Comparison of ENCODE assay signal across 21 cellular contexts in genomic region chr19:18440936-18441803, GRCh38. TPM values are rescaled to one million over a fixed set of nuclear protein-coding genes. Genes with fewer than 3 reads are reported as not detected.
DNase-seq lines count a peak whose midpoint lies in the region; ATAC-seq and TF ChIP-seq lines count a peak whose summit lies in the region.
"Had no signal": no experiment of that assay in that cellular context is flagged by ENCODE, and none has a peak within 500 bp of the region (broad histone marks: within the 10 kb centered on the region; RNA-seq: fewer than 3 reads in every experiment).

No MANE protein-coding gene starts in this region.

- H3K4me1 ChIP-seq in CD8-positive, alpha-beta memory T cell (ENCODE audit: insufficient read depth, low read length), result peaks cover 25% of the 10 kb centered on the region
- peaks cover 32% of the 10 kb centered on the region for H3K4me1 ChIP-seq in Karpas-422 (ENCODE audit: low read length)

- H3K9me3 ChIP-seq in CD8-positive, alpha-beta memory T cell (ENCODE audit: low read length), result no peaks in the 10 kb centered on the region
- H3K9me3 ChIP-seq in Karpas-422 (ENCODE audit: low read length), result no peaks in the 10 kb centered on the region
- H3K9me3 ChIP-seq: gastrocnemius medialis, left lung, Peyer's patch, SK-N-SH, thoracic aorta had no signal

- H3K36me3 ChIP-seq in CD8-positive, alpha-beta memory T cell (ENCODE audit: insufficient read depth, low read length), result peaks cover 15% of the 10 kb centered on the region
- peaks cover 14% of the 10 kb centered on the region for H3K36me3 ChIP-seq in Karpas-422 (ENCODE audit: insufficient read depth, low read length)

- H3K36me3 Mint-ChIP-seq in CD8-positive, alpha-beta memory T cell, result peaks cover 2 to 33% (median 4%) of the 10 kb centered on the region in 3 donors
- H3K36me3 Mint-ChIP-seq in activated T-helper 1 cell treated with anti-CD3 and anti-CD28 coated beads, Interleukin-12 subunit alpha, Interleukin-12 subunit beta, Interleukin-2, Interleukin-4 antibody, amounts not matched to agents 30 ng/mL and 10 ng/mL and 1 ng/mL, durations not matched to agents 14 hours and 24 hours and 36 hours (ENCODE audit: low read depth), result peaks cover 19% of the 10 kb centered on the region
- no peaks in the 10 kb centered on the region for H3K36me3 Mint-ChIP-seq in natural killer cell

- in situ Hi-C loops in ACHN (cut with HindIII; ENCODE audit: low pct_ligation_motif_present, low pct_unique_long_range_greater_than_20kb, low sequenced_read_pairs), result no loop called here

- H3K4me1 Mint-ChIP-seq in CD8-positive, alpha-beta memory T cell, result peaks cover 22 to 47% (median 24%) of the 10 kb centered on the region in 3 donors
- H3K4me1 Mint-ChIP-seq in activated T-helper 1 cell treated with anti-CD3 and anti-CD28 coated beads, Interleukin-12 subunit alpha, Interleukin-12 subunit beta, Interleukin-2, Interleukin-4 antibody, amounts not matched to agents 30 ng/mL and 10 ng/mL and 1 ng/mL, durations not matched to agents 14 hours and 24 hours and 36 hours (ENCODE audit: low read depth), result peaks cover 23% of the 10 kb centered on the region
- peaks cover 15 to 51% of the 10 kb centered on the region in 2 donors for H3K4me1 Mint-ChIP-seq in natural killer cell

- no peaks in the 10 kb centered on the region for H4K20me1 ChIP-seq in Karpas-422 (ENCODE audit: insufficient read depth, low read depth, low read length)

- no peak for TF ChIP-seq CTCF in natural killer cell (IDR thresholded peaks at IDR 0.05)

- ATAC-seq in natural killer cell, result peak; percentile 1 to 7 (median 6)
- ATAC-seq: gastrocnemius medialis, left lung had no signal

- H2AFZ ChIP-seq in Karpas-422 (ENCODE audit: low read length), result no peak overlapping the region

- intact Hi-C loops in activated T-helper 1 cell treated with anti-CD3 and anti-CD28 coated beads, Interleukin-12 subunit alpha, Interleukin-12 subunit beta, Interleukin-2, Interleukin-4 antibody, amounts not matched to agents 30 ng/mL and 10 ng/mL and 1 ng/mL, durations not matched to agents 14 hours and 24 hours and 36 hours (cut with micrococcal nuclease), result no loop called here
- intact Hi-C loops in natural killer cell (cut with micrococcal nuclease), result no loop called here

- no peak overlapping the region for H3K4me2 ChIP-seq in Karpas-422 (ENCODE audit: low read depth, low read length, poor library complexity, severe bottlenecking)
- H3K4me2 ChIP-seq: SK-N-SH had no signal

- H3K4me3 Mint-ChIP-seq in CD8-positive, alpha-beta memory T cell, result peak overlapping the region in 1 of 7 donors; percentile 41
- no peak overlapping the region for H3K4me3 Mint-ChIP-seq in activated T-helper 1 cell treated with anti-CD3 and anti-CD28 coated beads, Interleukin-12 subunit alpha, Interleukin-12 subunit beta, Interleukin-2, Interleukin-4 antibody, amounts not matched to agents 30 ng/mL and 10 ng/mL and 1 ng/mL, durations not matched to agents 14 hours and 24 hours and 36 hours
- H3K4me3 Mint-ChIP-seq in natural killer cell, result peak overlapping the region; percentile 14

- peak; percentile 37 for DNase-seq in 8988T
- no peak for DNase-seq in CD8-positive, alpha-beta memory T cell
- DNase-seq in activated T-helper 1 cell treated with anti-CD3 and anti-CD28 coated beads, Interleukin-12 subunit alpha, Interleukin-12 subunit beta, Interleukin-2, Interleukin-4 antibody, amounts not matched to agents 30 ng/mL and 10 ng/mL and 1 ng/mL, durations not matched to agents 14 hours and 24 hours and 36 hours (ENCODE audit: low spot score), result no peak
- no peak for DNase-seq in natural killer cell
- DNase-seq in HuH-7 (ENCODE audit: low spot score), result no peak
- no peak for DNase-seq in germinal center (ENCODE audit: low spot score)
- DNase-seq in Karpas-422, result no peak
- no peak for DNase-seq in ACHN
- DNase-seq: gastrocnemius medialis; KG1; left lung; NCI-H1092 treated with DMSO at 0.1 percent for 48 hours; NCI-H2171; stimulated activated CD4-positive, alpha-beta T cell treated with anti-CD3 and anti-CD28 coated beads, Interleukin-4, amount 100 ng/mL, for 4 hours; stimulated activated CD8-positive, alpha-beta memory T cell treated with anti-CD3 and anti-CD28 coated beads, Interleukin-4, amount 100 ng/mL, for 48 hours had no signal

- POLR2A ChIA-PET in CD8-positive, alpha-beta memory T cell (lab: Charles Lee), result interaction anchor here (0.8 kb wide), 1 partner anchor 22 kb away, joined by 3 read pairs; the partner anchor contains the start of gene SSBP4

- CTCF ChIA-PET in CD8-positive, alpha-beta memory T cell (lab: Charles Lee), result interaction anchor here (0.6 to 2.5 kb wide), 5 partner anchors 9 to 148 kb away, joined by 3 to 11 read pairs (median 6); partner anchors contain the start of gene REX1BD

- no peaks in the 10 kb centered on the region for H3K79me2 ChIP-seq in Karpas-422 (ENCODE audit: low read length)

- H3K9me2 ChIP-seq in Karpas-422 (replicated peaks; ENCODE audit: insufficient read depth, low read length), result no peaks in the 10 kb centered on the region
- H3K9me2 ChIP-seq: SK-N-SH had no signal

- peak overlapping the region; percentile 66 to 90 (median 85) for H3K27ac Mint-ChIP-seq in CD8-positive, alpha-beta memory T cell
- H3K27ac Mint-ChIP-seq in activated T-helper 1 cell treated with anti-CD3 and anti-CD28 coated beads, Interleukin-12 subunit alpha, Interleukin-12 subunit beta, Interleukin-2, Interleukin-4 antibody, amounts not matched to agents 30 ng/mL and 10 ng/mL and 1 ng/mL, durations not matched to agents 14 hours and 24 hours and 36 hours, result peak overlapping the region; percentile 99
- H3K27ac Mint-ChIP-seq in natural killer cell, result peak overlapping the region; percentile 77 to 98

- H3K9me3 Mint-ChIP-seq in CD8-positive, alpha-beta memory T cell, result peaks cover 0 to 4% (median 2%) of the 10 kb centered on the region in 5 donors
- peaks cover 5% of the 10 kb centered on the region for H3K9me3 Mint-ChIP-seq in activated T-helper 1 cell treated with anti-CD3 and anti-CD28 coated beads, Interleukin-12 subunit alpha, Interleukin-12 subunit beta, Interleukin-2, Interleukin-4 antibody, amounts not matched to agents 30 ng/mL and 10 ng/mL and 1 ng/mL, durations not matched to agents 14 hours and 24 hours and 36 hours
- H3K9me3 Mint-ChIP-seq in natural killer cell, result peaks cover 4% of the 10 kb centered on the region in 2 donors

- H3K4me3 ChIP-seq in CD8-positive, alpha-beta memory T cell (ENCODE audit: low read length), result no peak overlapping the region
- no peak overlapping the region for H3K4me3 ChIP-seq in Karpas-422 (ENCODE audit: low read length)
- H3K4me3 ChIP-seq: gastrocnemius medialis, left lung, Peyer's patch, skin epidermis, thoracic aorta had no signal

- H3K27me3 ChIP-seq in CD8-positive, alpha-beta memory T cell (ENCODE audit: insufficient read depth, low read length, poor library complexity, severe bottlenecking), result no peaks in the 10 kb centered on the region
- no peaks in the 10 kb centered on the region for H3K27me3 ChIP-seq in Karpas-422 (ENCODE audit: low read length)
- H3K27me3 ChIP-seq: Peyer's patch had no signal

- no peak overlapping the region for H3K27ac ChIP-seq in CD8-positive, alpha-beta memory T cell (ENCODE audit: low read depth, low read length)
- no peak overlapping the region for H3K27ac ChIP-seq in Karpas-422 (ENCODE audit: low read length)
- H3K27ac ChIP-seq: left lung had no signal

- no peak overlapping the region for H3K9ac ChIP-seq in Karpas-422 (ENCODE audit: low read length)
- H3K9ac ChIP-seq: SK-N-SH had no signal

- H3K27me3 Mint-ChIP-seq in CD8-positive, alpha-beta memory T cell, result peaks cover 0 to 9% of the 10 kb centered on the region in 2 donors
- H3K27me3 Mint-ChIP-seq in activated T-helper 1 cell treated with anti-CD3 and anti-CD28 coated beads, Interleukin-12 subunit alpha, Interleukin-12 subunit beta, Interleukin-2, Interleukin-4 antibody, amounts not matched to agents 30 ng/mL and 10 ng/mL and 1 ng/mL, durations not matched to agents 14 hours and 24 hours and 36 hours (ENCODE audit: insufficient read depth), result peaks cover 2% of the 10 kb centered on the region
- H3K27me3 Mint-ChIP-seq in natural killer cell (ENCODE audit: low read depth in 2 of 2), result no peaks in the 10 kb centered on the region

RNA-seq across cellular contexts. Expression of gene ISYNA1, which starts 3.2 kb away (rescaled TPM):
- total RNA-seq in CD8-positive, alpha-beta memory T cell, result 10 to 100 TPM; 18.2 to 20.3 TPM
- 33.2 TPM for polyA plus RNA-seq in CD8-positive, alpha-beta memory T cell
- total RNA-seq in activated T-helper 1 cell treated with anti-CD3 and anti-CD28 coated beads, Interleukin-12 subunit alpha, Interleukin-12 subunit beta, Interleukin-2, Interleukin-4 antibody, amounts not matched to agents 30 ng/mL and 10 ng/mL and 1 ng/mL, durations not matched to agents 14 hours and 24 hours and 36 hours, result 9.0 and 10.7 TPM in 2 replicates
- total RNA-seq in natural killer cell, result 10 to 100 TPM; 39.7 to 53.6 (median 40.1) TPM
- 4.1 and 10.0 TPM in 2 replicates for total RNA-seq in Karpas-422 (2014; rRNA removed; shearing (Covaris generic); ENCODE audit: low replicate concordance)

RNA-seq across cellular contexts. Expression of gene SSBP4, which starts 22.0 kb away (rescaled TPM):
- 100 to 1,000 TPM; 111 to 131 TPM for total RNA-seq in CD8-positive, alpha-beta memory T cell
- polyA plus RNA-seq in CD8-positive, alpha-beta memory T cell, result 108 TPM
- 135 and 141 TPM in 2 replicates for total RNA-seq in activated T-helper 1 cell treated with anti-CD3 and anti-CD28 coated beads, Interleukin-12 subunit alpha, Interleukin-12 subunit beta, Interleukin-2, Interleukin-4 antibody, amounts not matched to agents 30 ng/mL and 10 ng/mL and 1 ng/mL, durations not matched to agents 14 hours and 24 hours and 36 hours
- 100 to 1,000 TPM; 137 to 169 (median 158) TPM for total RNA-seq in natural killer cell
- 22.5 and 73.2 TPM in 2 replicates for total RNA-seq in Karpas-422 (2014; rRNA removed; shearing (Covaris generic); ENCODE audit: low replicate concordance)

RNA-seq across cellular contexts. Expression of gene LRRC25, which starts 43.7 kb away (rescaled TPM):
- under 1 TPM; 0.26 to 0.31 TPM for total RNA-seq in CD8-positive, alpha-beta memory T cell
- not detected for polyA plus RNA-seq in CD8-positive, alpha-beta memory T cell
- total RNA-seq in activated T-helper 1 cell treated with anti-CD3 and anti-CD28 coated beads, Interleukin-12 subunit alpha, Interleukin-12 subunit beta, Interleukin-2, Interleukin-4 antibody, amounts not matched to agents 30 ng/mL and 10 ng/mL and 1 ng/mL, durations not matched to agents 14 hours and 24 hours and 36 hours, result not detected in 2 replicates
- total RNA-seq in natural killer cell, result 10 to 100 TPM in 2 of 3 donors, 1 to 10 TPM in 1; 3.9 to 28.2 (median 12.0) TPM
- total RNA-seq in Karpas-422 (2014; rRNA removed; shearing (Covaris generic); ENCODE audit: low replicate concordance), result 1.6 and 2.2 TPM in 2 replicates
- total RNA-seq: activated CD8-positive, alpha-beta memory T cell treated with anti-CD3 and anti-CD28 coated beads for 36 hours; dermis blood vessel endothelial cell had no signal
- polyA plus RNA-seq: SK-N-SH had no signal

RNA-seq across cellular contexts. Expression of gene GDF15, which starts 55.2 kb away (rescaled TPM):
- total RNA-seq in CD8-positive, alpha-beta memory T cell, result under 1 TPM; 0.28 to 0.29 TPM
- polyA plus RNA-seq in CD8-positive, alpha-beta memory T cell, result not detected
- not detected in 2 replicates for total RNA-seq in activated T-helper 1 cell treated with anti-CD3 and anti-CD28 coated beads, Interleukin-12 subunit alpha, Interleukin-12 subunit beta, Interleukin-2, Interleukin-4 antibody, amounts not matched to agents 30 ng/mL and 10 ng/mL and 1 ng/mL, durations not matched to agents 14 hours and 24 hours and 36 hours
- 1 to 10 TPM in 1 of 3 donors, under 1 TPM in 1, not detected in 1; 0.85 to 1.5 TPM for total RNA-seq in natural killer cell
- total RNA-seq in Karpas-422 (2014; rRNA removed; shearing (Covaris generic); ENCODE audit: low replicate concordance), result 0.97 TPM in 1 of 2 replicates, not detected in the other
- total RNA-seq: activated CD8-positive, alpha-beta memory T cell treated with anti-CD3 and anti-CD28 coated beads for 36 hours had no signal
